Comparison of ENCODE assay signal across 16 cellular contexts in genomic region chr9:126548312-126548711, GRCh38.
DNase-seq lines count a peak whose midpoint lies in the region; ATAC-seq and TF ChIP-seq lines count a peak whose summit lies in the region.
"Had no signal": no experiment of that assay in that cellular context is flagged by ENCODE, and none has a peak within 500 bp of the region (broad histone marks: within the 10 kb centered on the region; RNA-seq: fewer than 3 reads in every experiment).

No MANE protein-coding gene starts in this region.

- peaks cover 10% of the 10 kb centered on the region for H3K4me1 Mint-ChIP-seq in stimulated activated effector memory CD8-positive, alpha-beta T cell treated with anti-CD3 and anti-CD28 coated beads, Interleukin-12 subunit alpha, Interleukin-12 subunit beta, amount 100 ng/mL, for 72 hours

- no peak for TF ChIP-seq CTCF in GM13976 (IDR thresholded peaks at IDR 0.05; ENCODE audit: borderline replicate concordance, control extremely low read depth, extremely low read depth, insufficient read depth, missing control alignments)
- peak in 2 of 6 experiments; percentile 9 to 18 for TF ChIP-seq CTCF in Peyer's patch (IDR thresholded peaks at IDR 0.05)
- no peak for TF ChIP-seq CTCF in liver (IDR thresholded peaks at IDR 0.05; ENCODE audit: low read depth, low read length, missing input control)

- 39% methylated on average over 7 of the region's 7 CpGs for WGBS in liver

- no peak overlapping the region for H3K9ac ChIP-seq in liver (ENCODE audit: low read depth in 1 of 2, low read length in 2 of 2)
- H3K9ac ChIP-seq: BLaER1 treated with 17β-estradiol and CSF1 and Interleukin-3, amounts not matched to agents 10 nM and 100 nM; GM23248 had no signal

- no peaks in the 10 kb centered on the region for H3K9me3 ChIP-seq in Peyer's patch
- no peaks in the 10 kb centered on the region for H3K9me3 ChIP-seq in liver (ENCODE audit: control insufficient read depth in 4 of 4, low read length in 3 of 4)
- H3K9me3 ChIP-seq: BLaER1 treated with 17β-estradiol and CSF1 and Interleukin-3, amounts not matched to agents 10 nM and 100 nM had no signal

- H3K9me3 Mint-ChIP-seq in stimulated activated effector memory CD8-positive, alpha-beta T cell treated with anti-CD3 and anti-CD28 coated beads, Interleukin-12 subunit alpha, Interleukin-12 subunit beta, amount 100 ng/mL, for 72 hours, result no peaks in the 10 kb centered on the region
- H3K9me3 Mint-ChIP-seq: CD4-positive, alpha-beta T cell had no signal

- no peak for TF ChIP-seq POLR2A in Peyer's patch (IDR thresholded peaks at IDR 0.05)

- H3K36me3 Mint-ChIP-seq in stimulated activated effector memory CD8-positive, alpha-beta T cell treated with anti-CD3 and anti-CD28 coated beads, Interleukin-12 subunit alpha, Interleukin-12 subunit beta, amount 100 ng/mL, for 72 hours, result no peaks in the 10 kb centered on the region

- DNase-seq in GM13976 (ENCODE audit: low spot score), result peak; percentile 17
- peak in 2 of 3 donors; percentile 57 to 62 for DNase-seq in Peyer's patch
- no peak for DNase-seq in stimulated activated effector memory CD8-positive, alpha-beta T cell treated with anti-CD3 and anti-CD28 coated beads, Interleukin-12 subunit alpha, Interleukin-12 subunit beta, amount 100 ng/mL, for 72 hours (ENCODE audit: low spot score in 2 of 2)
- DNase-seq in activated T-cell treated with anti-CD3 and anti-CD28 coated beads, Interleukin-2, amount 50 U/mL, for 1 hour, result no peak
- no peak for DNase-seq in NAMALWA (ENCODE audit: low spot score)
- DNase-seq in activated naive CD4-positive, alpha-beta T cell (lab: John Stamatoyannopoulos, UW), result no peak
- DNase-seq: ACHN; Calu3; CD4-positive, alpha-beta T cell; DMS79 treated with DMSO at 0.1 percent for 48 hours; EL; GM23248 had no signal

- H3K27ac ChIP-seq in Peyer's patch (no peak overlapping the region), liver (ENCODE audit: low read depth in 1 of 2, low read length in 2 of 2) (no peak overlapping the region)
- H3K27ac ChIP-seq: BLaER1 treated with 17β-estradiol and CSF1 and Interleukin-3, amounts not matched to agents 10 nM and 100 nM; GM23248 had no signal

- no peaks in the 10 kb centered on the region for H3K4me1 ChIP-seq in Peyer's patch
- peaks cover 0 to 6% (median 2%) of the 10 kb centered on the region in 4 donors for H3K4me1 ChIP-seq in liver (ENCODE audit: control insufficient read depth in 4 of 4, insufficient read depth in 4 of 4, low read length in 3 of 4)

- H3K27ac Mint-ChIP-seq in stimulated activated effector memory CD8-positive, alpha-beta T cell treated with anti-CD3 and anti-CD28 coated beads, Interleukin-12 subunit alpha, Interleukin-12 subunit beta, amount 100 ng/mL, for 72 hours, result peak overlapping the region; percentile 17
- H3K27ac Mint-ChIP-seq: CD4-positive, alpha-beta T cell had no signal

- H3K4me3 Mint-ChIP-seq in stimulated activated effector memory CD8-positive, alpha-beta T cell treated with anti-CD3 and anti-CD28 coated beads, Interleukin-12 subunit alpha, Interleukin-12 subunit beta, amount 100 ng/mL, for 72 hours, result no peak overlapping the region
- H3K4me3 Mint-ChIP-seq: CD4-positive, alpha-beta T cell had no signal

- H3K36me3 ChIP-seq in Peyer's patch, result no peaks in the 10 kb centered on the region
- no peaks in the 10 kb centered on the region for H3K36me3 ChIP-seq in liver (ENCODE audit: control insufficient read depth in 4 of 4, insufficient read depth in 3 of 4, low read depth in 1 of 4, low read length in 3 of 4)
- H3K36me3 ChIP-seq: BLaER1 treated with 17β-estradiol and CSF1 and Interleukin-3, amounts not matched to agents 10 nM and 100 nM had no signal

- in situ Hi-C loops in GM13976 (cut with MboI; ENCODE audit: low sequenced_read_pairs, unreplicated experiment), result no loop called here

- H3K4me3 ChIP-seq in Peyer's patch (no peak overlapping the region), liver (ENCODE audit: low read depth in 1 of 3, low read length in 3 of 3) (no peak overlapping the region)
- H3K4me3 ChIP-seq: BLaER1 treated with 17β-estradiol and CSF1 and Interleukin-3, amounts not matched to agents 10 nM and 100 nM; GM23248; K562 had no signal

- ATAC-seq in stimulated activated effector memory CD8-positive, alpha-beta T cell treated with anti-CD3 and anti-CD28 coated beads, Interleukin-12 subunit alpha, Interleukin-12 subunit beta, amount 100 ng/mL, for 72 hours, result no peak
- ATAC-seq in GM21423 (IDR thresholded peaks at IDR 0.05; ENCODE audit: unreplicated experiment), result no peak
- ATAC-seq: K562 had no signal

- TF ChIP-seq RAD21 in liver (IDR thresholded peaks at IDR 0.05), result no peak

- H3K27me3 ChIP-seq in Peyer's patch, result no peaks in the 10 kb centered on the region
- no peaks in the 10 kb centered on the region for H3K27me3 ChIP-seq in liver (ENCODE audit: control insufficient read depth in 4 of 4, insufficient read depth in 4 of 4, low read length in 3 of 4)
- H3K27me3 ChIP-seq: BLaER1 treated with 17β-estradiol and CSF1 and Interleukin-3, amounts not matched to agents 10 nM and 100 nM had no signal

TF ChIP-seq in liver, 16 proteins besides CTCF, POLR2A, EP300 and RAD21:
- no peak for TF ChIP-seq ZBTB33 (IDR thresholded peaks at IDR 0.05)
- no peak for TF ChIP-seq TAF1 (conservative IDR thresholded peaks at IDR 0.05)
- TF ChIP-seq HNF4G (IDR thresholded peaks at IDR 0.05), result no peak
- no peak for TF ChIP-seq GABPA (IDR thresholded peaks at IDR 0.05 in 1 of 2, conservative IDR thresholded peaks at IDR 0.05 in 1 of 2)
- TF ChIP-seq ATF3 (IDR thresholded peaks at IDR 0.05), result no peak
- TF ChIP-seq REST (IDR thresholded peaks at IDR 0.05), result no peak
- TF ChIP-seq MAX (IDR thresholded peaks at IDR 0.05), result no peak
- TF ChIP-seq FOXA2 (IDR thresholded peaks at IDR 0.05), result no peak
- peak; percentile 59 to 85 for TF ChIP-seq HNF4A (conservative IDR thresholded peaks at IDR 0.05)
- peak in 1 of 2 donors; percentile 58 for TF ChIP-seq JUND (IDR thresholded peaks at IDR 0.05)
- TF ChIP-seq NR2F2 (IDR thresholded peaks at IDR 0.05), result no peak
- no peak for TF ChIP-seq YY1 (IDR thresholded peaks at IDR 0.05)
- TF ChIP-seq FOXA1 (IDR thresholded peaks at IDR 0.05), result no peak
- no peak for TF ChIP-seq SP1 (IDR thresholded peaks at IDR 0.05)
- TF ChIP-seq RXRA (IDR thresholded peaks at IDR 0.05), result peak; percentile 45 to 77
- no peak for TF ChIP-seq EGR1 (IDR thresholded peaks at IDR 0.05; ENCODE audit: low read depth in 2 of 2)
TF ChIP-seq in liver: peak in this region for 3.

Comparison
In these comparisons a context has a peak if more than half of its experiments do, and no peak if none do; other contexts are left out.
1. DNase-seq: peak in GM13976 (single experiment) and Peyer's patch (2 of 3); none in stimulated activated effector memory CD8-positive, alpha-beta T cell treated with anti-CD3 and anti-CD28 coated beads, Interleukin-12 subunit alpha, Interleukin-12 subunit beta, amount 100 ng/mL, for 72 hours (0 of 2), activated T-cell treated with anti-CD3 and anti-CD28 coated beads, Interleukin-2, amount 50 U/mL, for 1 hour (single experiment), NAMALWA (single experiment) and activated naive CD4-positive, alpha-beta T cell (0 of 4).